In genomic region chr17:8110907-8111306, GRCh38 we compare ENCODE assay signal across 12 cellular contexts. TPM values are rescaled to one million over a fixed set of nuclear protein-coding genes. Genes with fewer than 3 reads are reported as not detected.
DNase-seq lines count a peak whose midpoint lies in the region; ATAC-seq and TF ChIP-seq lines count a peak whose summit lies in the region.
"Had no signal": no experiment of that assay in that cellular context is flagged by ENCODE, and none has a peak within 500 bp of the region (broad histone marks: within the 10 kb centered on the region; RNA-seq: fewer than 3 reads in every experiment).

No MANE protein-coding gene starts in this region.

- no peak for DNase-seq in activated T-cell treated with anti-CD3 and anti-CD28 coated beads, Interleukin-2, amount 50 U/mL, for 72 hours
- DNase-seq in activated T-cell treated with anti-CD3 and anti-CD28 coated beads, Interleukin-2, amount 50 U/mL, for 48 hours, result no peak
- no peak for DNase-seq in T-helper 17 cell
- DNase-seq in glutamatergic neuron, result no peak
- no peak for DNase-seq in progenitor cell of endocrine pancreas (ENCODE audit: low spot score, unreplicated experiment)
- no peak for DNase-seq in PC-3
- DNase-seq in DMS79 (lab: John Stamatoyannopoulos, UW), result no peak
- no peak for DNase-seq in Kasumi-1 (lab: John Stamatoyannopoulos, UW)
- DNase-seq: GDM1, NCI-H446 treated with DMSO at 0.1 percent for 48 hours had no signal

- CTCF ChIA-PET in PC-3 (lab: Charles Lee), result interaction anchor here (0.6 kb wide), 1 partner anchor 379 kb away, joined by 3 read pairs; no protein-coding TSS in a partner anchor

- peaks cover 11% of the 10 kb centered on the region for H3K4me1 Mint-ChIP-seq in activated T-cell treated with anti-CD3 and anti-CD28 coated beads, Interleukin-2, amount 50 U/mL, for 72 hours (ENCODE audit: low read depth)
- H3K4me1 Mint-ChIP-seq in T-helper 17 cell, result peaks cover 6% of the 10 kb centered on the region
- no peaks in the 10 kb centered on the region for H3K4me1 Mint-ChIP-seq in glutamatergic neuron (ENCODE audit: low read depth, unreplicated experiment)
- H3K4me1 Mint-ChIP-seq in progenitor cell of endocrine pancreas (ENCODE audit: low read depth), result no peaks in the 10 kb centered on the region

- peaks cover 45% of the 10 kb centered on the region for H3K27me3 Mint-ChIP-seq in activated T-cell treated with anti-CD3 and anti-CD28 coated beads, Interleukin-2, amount 50 U/mL, for 72 hours (ENCODE audit: low read depth)
- H3K27me3 Mint-ChIP-seq in T-helper 17 cell, result peaks cover 37% of the 10 kb centered on the region
- H3K27me3 Mint-ChIP-seq in glutamatergic neuron (ENCODE audit: unreplicated experiment), result peaks cover 30% of the 10 kb centered on the region
- peaks cover 75% of the 10 kb centered on the region for H3K27me3 Mint-ChIP-seq in progenitor cell of endocrine pancreas

- POLR2A ChIA-PET in PC-3 (lab: Charles Lee; ENCODE audit: unreplicated experiment), result no interaction called here

- no peak overlapping the region for H3K4me2 ChIP-seq in PC-3 (ENCODE audit: low read length)

- no peaks in the 10 kb centered on the region for H3K36me3 Mint-ChIP-seq in activated T-cell treated with anti-CD3 and anti-CD28 coated beads, Interleukin-2, amount 50 U/mL, for 72 hours (ENCODE audit: insufficient read depth in 2 of 2)
- H3K36me3 Mint-ChIP-seq in T-helper 17 cell (ENCODE audit: low read depth) (no peaks in the 10 kb centered on the region), glutamatergic neuron (ENCODE audit: unreplicated experiment) (no peaks in the 10 kb centered on the region), progenitor cell of endocrine pancreas (ENCODE audit: insufficient read depth) (no peaks in the 10 kb centered on the region)

- no peaks in the 10 kb centered on the region for H3K79me2 ChIP-seq in PC-3 (ENCODE audit: low read length)

- H3K4me3 ChIP-seq in PC-3 (ENCODE audit: low read length), result no peak overlapping the region

- no peaks in the 10 kb centered on the region for H3K36me3 ChIP-seq in PC-3 (ENCODE audit: low read depth, low read length)

- no peaks in the 10 kb centered on the region for H3K4me1 ChIP-seq in PC-3 (ENCODE audit: insufficient read depth, low read length)

- no peak for ATAC-seq in activated T-cell treated with anti-CD3 and anti-CD28 coated beads, Interleukin-2, amount 50 U/mL, for 72 hours (replicated peaks in 1 of 2)
- no peak for ATAC-seq in T-helper 17 cell
- no peak for ATAC-seq in PC-3

- H3K9ac ChIP-seq in PC-3 (ENCODE audit: low read length), result no peak overlapping the region

- peak overlapping the region; percentile 31 to 64 for H3K4me3 Mint-ChIP-seq in activated T-cell treated with anti-CD3 and anti-CD28 coated beads, Interleukin-2, amount 50 U/mL, for 72 hours
- H3K4me3 Mint-ChIP-seq in T-helper 17 cell (peak overlapping the region; percentile 65), glutamatergic neuron (ENCODE audit: unreplicated experiment) (peak overlapping the region; percentile 63), progenitor cell of endocrine pancreas (ENCODE audit: low read depth) (peak overlapping the region; percentile 37)

- intact Hi-C loops in PC-3 (cut with micrococcal nuclease), result no loop called here

- TF ChIP-seq CTCF in glutamatergic neuron (IDR thresholded peaks at IDR 0.05; ENCODE audit: partially characterized antibody, unreplicated experiment), result no peak
- TF ChIP-seq CTCF in progenitor cell of endocrine pancreas (IDR thresholded peaks at IDR 0.05; ENCODE audit: unreplicated experiment), result no peak
- TF ChIP-seq CTCF in PC-3 (conservative IDR thresholded peaks at IDR 0.05; ENCODE audit: low read depth, low read length), result no peak

- H3K9me3 Mint-ChIP-seq in activated T-cell treated with anti-CD3 and anti-CD28 coated beads, Interleukin-2, amount 50 U/mL, for 72 hours, result no peaks in the 10 kb centered on the region
- no peaks in the 10 kb centered on the region for H3K9me3 Mint-ChIP-seq in glutamatergic neuron (ENCODE audit: unreplicated experiment)
- H3K9me3 Mint-ChIP-seq in progenitor cell of endocrine pancreas (ENCODE audit: low read depth), result no peaks in the 10 kb centered on the region

- no peaks in the 10 kb centered on the region for H3K27me3 ChIP-seq in PC-3 (ENCODE audit: low read length)

- BruUV-seq in PC-3 (replicated peaks; lab: Mats Ljungman, UMichigan), result no TSS peak

- H4K20me1 ChIP-seq in PC-3 (ENCODE audit: low read length), result no peaks in the 10 kb centered on the region

- no peak overlapping the region for H3K27ac Mint-ChIP-seq in activated T-cell treated with anti-CD3 and anti-CD28 coated beads, Interleukin-2, amount 50 U/mL, for 72 hours
- peak overlapping the region; percentile 53 for H3K27ac Mint-ChIP-seq in T-helper 17 cell
- H3K27ac Mint-ChIP-seq in glutamatergic neuron (ENCODE audit: unreplicated experiment), result no peak overlapping the region
- H3K27ac Mint-ChIP-seq in progenitor cell of endocrine pancreas, result no peak overlapping the region

- H3K9me2 ChIP-seq in PC-3 (replicated peaks; ENCODE audit: low read length), result no peaks in the 10 kb centered on the region

- H3K9me3 ChIP-seq in T-helper 17 cell (ENCODE audit: control insufficient read depth, low read length, poor library complexity, severe bottlenecking) (no peaks in the 10 kb centered on the region), PC-3 (ENCODE audit: low read length) (no peaks in the 10 kb centered on the region)

- no peaks in the 10 kb centered on the region for H3F3A ChIP-seq in PC-3 (ENCODE audit: low read length, unreplicated experiment)

- no peak overlapping the region for H2AFZ ChIP-seq in PC-3 (ENCODE audit: low read length)

- no peak overlapping the region for H3K27ac ChIP-seq in PC-3 (ENCODE audit: low read length)
- H3K27ac ChIP-seq: C4-2B had no signal

RNA-seq across cellular contexts. Expression of gene ALOXE3, which starts 7.4 kb away (rescaled TPM):
- total RNA-seq in activated T-cell treated with anti-CD3 and anti-CD28 coated beads, Interleukin-2, amount 50 U/mL, for 72 hours, result not detected
- not detected for total RNA-seq in T-helper 17 cell
- total RNA-seq in glutamatergic neuron (ENCODE audit: unreplicated experiment), result not detected
- total RNA-seq in progenitor cell of endocrine pancreas, result not detected in 2 replicates
- 1.4 and 3.6 TPM in 2 replicates for total RNA-seq in PC-3 (2014; rRNA removed)
- total RNA-seq: HepG2 had no signal

RNA-seq across cellular contexts. Expression of gene HES7, which starts 13.0 kb away (rescaled TPM):
- total RNA-seq in activated T-cell treated with anti-CD3 and anti-CD28 coated beads, Interleukin-2, amount 50 U/mL, for 72 hours, result 1 to 10 TPM; 1.5 to 4.3 TPM
- not detected for total RNA-seq in T-helper 17 cell
- total RNA-seq in glutamatergic neuron (ENCODE audit: unreplicated experiment), result 2.2 TPM
- total RNA-seq in progenitor cell of endocrine pancreas, result 0.47 TPM in 1 of 2 replicates, not detected in the other
- total RNA-seq in PC-3 (2014; rRNA removed), result 2.9 TPM in 1 of 2 replicates, not detected in the other
- total RNA-seq: HepG2 had no signal

RNA-seq across cellular contexts. Expression of gene ALOX12B, which starts 23.4 kb away (rescaled TPM):
- 1 to 10 TPM; 1.3 to 4.1 TPM for total RNA-seq in activated T-cell treated with anti-CD3 and anti-CD28 coated beads, Interleukin-2, amount 50 U/mL, for 72 hours
- not detected for total RNA-seq in T-helper 17 cell
- total RNA-seq in glutamatergic neuron (ENCODE audit: unreplicated experiment), result not detected
- total RNA-seq in progenitor cell of endocrine pancreas, result 0.41 and 0.60 TPM in 2 replicates
- total RNA-seq in PC-3 (2014; rRNA removed), result 0.55 and 1.2 TPM in 2 replicates
- total RNA-seq: HepG2 had no signal

RNA-seq across cellular contexts. Expression of gene PER1, which starts 41.3 kb away (rescaled TPM):
- 10 to 100 TPM; 58.2 to 78.5 TPM for total RNA-seq in activated T-cell treated with anti-CD3 and anti-CD28 coated beads, Interleukin-2, amount 50 U/mL, for 72 hours
- 1,000 to 10,000 TPM; 1,926 to 2,038 TPM for total RNA-seq in T-helper 17 cell
- total RNA-seq in glutamatergic neuron (ENCODE audit: unreplicated experiment), result 64.6 TPM
- total RNA-seq in progenitor cell of endocrine pancreas, result 37.2 and 40.8 TPM in 2 replicates
- total RNA-seq in PC-3 (2014; rRNA removed), result 25.0 and 47.2 TPM in 2 replicates

RNA-seq across cellular contexts. Expression of gene VAMP2, which starts 51.8 kb away (rescaled TPM):
- total RNA-seq in activated T-cell treated with anti-CD3 and anti-CD28 coated beads, Interleukin-2, amount 50 U/mL, for 72 hours, result 10 to 100 TPM; 71.3 to 73.6 TPM
- total RNA-seq in T-helper 17 cell, result 100 to 1,000 TPM; 209 to 252 TPM
- 117 TPM for total RNA-seq in glutamatergic neuron (ENCODE audit: unreplicated experiment)
- total RNA-seq in progenitor cell of endocrine pancreas, result 46.4 and 48.1 TPM in 2 replicates
- total RNA-seq in PC-3 (2014; rRNA removed), result 5.0 and 18.0 TPM in 2 replicates
